Comparison of ENCODE assay signal across 25 cellular contexts in the genomic region with DNA sequence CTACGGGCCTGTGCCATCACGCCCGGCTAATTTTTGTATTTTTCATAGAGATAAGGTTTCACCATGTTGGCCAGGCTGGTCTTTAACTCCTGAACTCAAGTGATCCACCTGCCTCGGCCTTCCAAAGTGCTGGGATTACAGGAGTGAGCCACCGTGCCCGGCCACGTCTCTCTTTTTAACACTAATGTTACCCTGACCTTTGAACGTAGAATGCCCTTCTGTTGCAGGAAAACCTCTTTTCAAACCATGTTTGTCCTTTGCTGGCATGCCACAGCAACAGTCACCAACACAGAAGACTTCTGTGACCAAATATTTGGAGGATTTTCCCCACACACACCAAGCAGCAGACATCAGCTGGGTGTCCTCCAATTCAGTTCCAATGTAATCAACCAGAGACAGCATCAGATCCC. TPM values are rescaled to one million over a fixed set of nuclear protein-coding genes. Genes with fewer than 3 reads are reported as not detected.
A peak's percentile ranks its signal among the peaks of the same experiment; 100 is the strongest.
DNase-seq lines count a peak whose midpoint lies in the region; ATAC-seq, FAIRE-seq and TF ChIP-seq lines count a peak whose summit lies in the region.
"Had no signal": no experiment of that assay in that cellular context is flagged by ENCODE, and none has a peak within 500 bp of the region (broad histone marks: within the 10 kb centered on the region; RNA-seq: fewer than 3 reads in every experiment).

No MANE protein-coding gene starts in this region.

- peak; percentile 75 for FAIRE-seq in HepG2 (lab: Jason Lieb, UNC)
- FAIRE-seq: A204.1, G401.6 had no signal

- no peak overlapping the region for H3K23ac ChIP-seq in mesendoderm (ENCODE audit: low read length)

- no peak overlapping the region for H2BK15ac ChIP-seq in mesendoderm (replicated peaks; ENCODE audit: low read depth)

- no peak for DNase-seq in WTC11 (ENCODE audit: low spot score)
- DNase-seq in HepG2 (ENCODE audit: low spot score), result peak; percentile 83
- no peak for DNase-seq in osteocyte (ENCODE audit: extremely low spot score, unreplicated experiment)
- DNase-seq in mucosa of gallbladder (ENCODE audit: low spot score), result no peak
- DNase-seq in mesendoderm, result no peak
- DNase-seq: CD4-positive, alpha-beta T cell; H9; IMR-90; NCI-H1048; NCI-H1417; NCI-H1694; NCI-H2029 treated with DMSO at 0.1 percent for 48 hours; NCI-H446 treated with DMSO at 0.1 percent for 48 hours; NCI-H526; NCI-H82; PC-9; Right ventricle myocardium superior had no signal

- H3K4me2 ChIP-seq in HepG2 (ENCODE audit: low read depth, low read length), result peak overlapping the region; percentile 33
- no peak overlapping the region for H3K4me2 ChIP-seq in mesendoderm (ENCODE audit: low read length)
- H3K4me2 ChIP-seq: BLaER1 treated with 17β-estradiol and CSF1 and Interleukin-3, amounts not matched to agents 10 nM and 100 nM; GM23338; KMS-11; PC-9 had no signal

- no peak overlapping the region for H4K5ac ChIP-seq in mesendoderm (ENCODE audit: low read length)

- H3K4me3 Mint-ChIP-seq in WTC11 (no peak overlapping the region), osteocyte (ENCODE audit: unreplicated experiment) (no peak overlapping the region)
- H3K4me3 Mint-ChIP-seq: CD4-positive, alpha-beta T cell; GM23338; H9 had no signal

- no TSS peak for BruUV-seq in HepG2 (replicated peaks; lab: Mats Ljungman, UMichigan)

- peak overlapping the region in 1 of 3 experiments; percentile 22; a peak in 1 of 6 replicates for H3K4me3 ChIP-seq in HepG2 (replicated peaks in 1 of 3; ENCODE audit: insufficient read depth in 1 of 3, low read depth in 2 of 3, low read length in 3 of 3)
- no peak overlapping the region for H3K4me3 ChIP-seq in mesendoderm (ENCODE audit: low read length)
- H3K4me3 ChIP-seq: BLaER1 treated with 17β-estradiol and CSF1 and Interleukin-3, amounts not matched to agents 10 nM and 100 nM; GM23338; PC-9; SJSA1 had no signal

- H3K56ac ChIP-seq in mesendoderm (ENCODE audit: low read length), result no peak overlapping the region

- TF ChIP-seq CTCF in 22Rv1 (IDR thresholded peaks at IDR 0.05) (no peak), WTC11 (IDR thresholded peaks at IDR 0.05) (no peak), HepG2 (CRISPR knock-in tag; IDR thresholded peaks at IDR 0.05) (no peak), osteocyte (IDR thresholded peaks at IDR 0.05) (no peak)

- no peak overlapping the region for H2BK5ac ChIP-seq in mesendoderm (ENCODE audit: low read length)

- ATAC-seq in WTC11 (no peak), HepG2 (peak; percentile 18), HG02759 (IDR thresholded peaks at IDR 0.05; ENCODE audit: unreplicated experiment) (no peak)
- ATAC-seq: GM23338 had no signal

- H3K9ac ChIP-seq in HepG2 (ENCODE audit: insufficient read depth, low read depth, low read length) (peak overlapping the region; percentile 59), mesendoderm (ENCODE audit: low read length) (no peak overlapping the region)
- H3K9ac ChIP-seq: BLaER1 treated with 17β-estradiol and CSF1 and Interleukin-3, amounts not matched to agents 10 nM and 100 nM; KMS-11 had no signal

- no peak for TF ChIP-seq RAD21 in HepG2 (CRISPR knock-in tag; IDR thresholded peaks at IDR 0.05)

- 36% methylated on average over 8 of the region's 8 CpGs for WGBS in HepG2 (ENCODE audit: low lambda C conversion rate)
- WGBS in mesendoderm (ENCODE audit: extremely low coverage, insufficient coverage, low lambda C conversion rate), result no CpG with 5 or more reads among the region's 8 CpGs

- CTCF ChIA-PET in WTC11 (lab: Charles Lee) (no interaction called here), HepG2 (lab: Yijun Ruan, JAX; ENCODE audit: low intra/inter-chr PET ratio, low total read pairs) (no interaction called here)

- no peak overlapping the region for H3K18ac ChIP-seq in mesendoderm (ENCODE audit: low read length)

- TF ChIP-seq EP300 in HepG2 (IDR thresholded peaks at IDR 0.05; ENCODE audit: low read depth in 2 of 2, low read length in 2 of 2) (peak in 1 of 2 experiments; percentile 37; a peak in 2 of 4 replicates), HepG2 (CRISPR knock-in tag; IDR thresholded peaks at IDR 0.05; ENCODE audit: borderline replicate concordance) (no peak)

- 0 out of 2 replicates have a peak overlapping the region, but pooled peaks have one; percentile 8 for H3K27ac ChIP-seq in 22Rv1
- peak overlapping the region; percentile 83 for H3K27ac ChIP-seq in HepG2 (ENCODE audit: extremely low read length, insufficient read depth, low read length)
- H3K27ac ChIP-seq in mesendoderm (ENCODE audit: low read depth, low read length), result no peak overlapping the region
- H3K27ac ChIP-seq: BLaER1 treated with 17β-estradiol and CSF1 and Interleukin-3, amounts not matched to agents 10 nM and 100 nM; KMS-11; PC-9; SJSA1 had no signal

- no peak overlapping the region for H2AK5ac ChIP-seq in mesendoderm (ENCODE audit: low read length)

- no peaks in the 10 kb centered on the region for H3K27me3 ChIP-seq in HepG2 (ENCODE audit: control insufficient read depth in 1 of 2, insufficient read depth in 2 of 2, low read length in 2 of 2)
- no peaks in the 10 kb centered on the region for H3K27me3 ChIP-seq in mesendoderm (ENCODE audit: insufficient read depth, low read length, poor library complexity)
- H3K27me3 ChIP-seq: SJSA1 had no signal

- H3K9me3 Mint-ChIP-seq in WTC11 (no peaks in the 10 kb centered on the region), osteocyte (ENCODE audit: unreplicated experiment) (no peaks in the 10 kb centered on the region)
- H3K9me3 Mint-ChIP-seq: CD4-positive, alpha-beta T cell; GM23338; H9 had no signal

- peaks cover 8% of the 10 kb centered on the region; the same call in 1 of the 2 replicates for H3K36me3 Mint-ChIP-seq in WTC11
- H3K36me3 Mint-ChIP-seq in osteocyte (ENCODE audit: unreplicated experiment), result peaks cover 6% of the 10 kb centered on the region

- peaks cover 2% of the 10 kb centered on the region; the same call in 1 of the 2 replicates for H3K27me3 Mint-ChIP-seq in WTC11 (ENCODE audit: low read depth)
- H3K27me3 Mint-ChIP-seq in osteocyte (ENCODE audit: unreplicated experiment), result no peaks in the 10 kb centered on the region
- H3K27me3 Mint-ChIP-seq: CD4-positive, alpha-beta T cell had no signal

- H2AFZ ChIP-seq in HepG2 (ENCODE audit: low read length), result no peak overlapping the region
- H2AFZ ChIP-seq: GM23338, PC-9 had no signal

- peak in 1 of 2 experiments; percentile 58; a peak in 2 of 4 replicates for TF ChIP-seq POLR2A in HepG2 (IDR thresholded peaks at IDR 0.05; ENCODE audit: insufficient read depth in 1 of 2, low read depth in 2 of 2, low read length in 2 of 2)

- no peaks in the 10 kb centered on the region for H4K20me1 ChIP-seq in HepG2 (ENCODE audit: insufficient read depth, low read length)

- POLR2A ChIA-PET in WTC11 (lab: Charles Lee) (no interaction called here), HepG2 (lab: Yijun Ruan, JAX) (interaction anchor here (1.0 to 6.1 kb wide), 6 partner anchors 8 to 22 kb away, joined by 3 to 45 read pairs (median 12); a partner anchor contains a TSS)

- peaks cover 0 to 14% of the 10 kb centered on the region in 2 experiments; a peak in 3 of 5 replicates for H3K36me3 ChIP-seq in HepG2 (replicated peaks in 1 of 2; ENCODE audit: control insufficient read depth in 1 of 2, insufficient read depth in 2 of 2, low read length in 2 of 2)
- H3K36me3 ChIP-seq in mesendoderm (ENCODE audit: control insufficient read depth, insufficient read depth, low read length), result no peaks in the 10 kb centered on the region

- in situ Hi-C loops in HepG2 (cut with HindIII; ENCODE audit: extremely low pct_ligation_motif_present, low pct_unique_long_range_greater_than_20kb), result no loop called here

- H3K4me1 ChIP-seq in HepG2 (ENCODE audit: insufficient read depth, low read length), result peaks cover 69% of the 10 kb centered on the region
- H3K4me1 ChIP-seq in mesendoderm (ENCODE audit: control insufficient read depth, low read depth, low read length), result no peaks in the 10 kb centered on the region
- H3K4me1 ChIP-seq: SJSA1 had no signal

- no peaks in the 10 kb centered on the region for H3K9me3 ChIP-seq in HepG2 (ENCODE audit: low read length)
- H3K9me3 ChIP-seq: BLaER1 treated with 17β-estradiol and CSF1 and Interleukin-3, amounts not matched to agents 10 nM and 100 nM; SJSA1 had no signal

- no peak overlapping the region for H2BK120ac ChIP-seq in mesendoderm (ENCODE audit: low read depth, low read length)

- H3K4me1 Mint-ChIP-seq in WTC11, result peaks cover 12% of the 10 kb centered on the region
- no peaks in the 10 kb centered on the region for H3K4me1 Mint-ChIP-seq in osteocyte (ENCODE audit: unreplicated experiment)

- H3K4ac ChIP-seq in mesendoderm (ENCODE audit: low read depth, low read length), result no peak overlapping the region

- intact Hi-C loops in HepG2 (cut with micrococcal nuclease; ENCODE audit: unreplicated experiment), result no loop called here

- no peaks in the 10 kb centered on the region for H3K79me1 ChIP-seq in mesendoderm (ENCODE audit: low read length)

- no peak overlapping the region for H3K27ac Mint-ChIP-seq in WTC11
- peak overlapping the region; percentile 18 for H3K27ac Mint-ChIP-seq in osteocyte (ENCODE audit: unreplicated experiment)
- H3K27ac Mint-ChIP-seq: CD4-positive, alpha-beta T cell; GM23338 had no signal

- H3K79me2 ChIP-seq in HepG2 (ENCODE audit: insufficient read depth, low read length), result no peaks in the 10 kb centered on the region
- no peaks in the 10 kb centered on the region for H3K79me2 ChIP-seq in mesendoderm (ENCODE audit: control insufficient read depth, insufficient read depth, low read length)

- H4K8ac ChIP-seq in mesendoderm (ENCODE audit: low read depth, low read length), result no peak overlapping the region

RNA-seq across cellular contexts. Expression of a gene that starts 7.8 kb away (rescaled TPM):
- total RNA-seq in WTC11 (2021) (1.5 to 1.6 TPM (median 1.5 TPM) in 3 replicates), HepG2 (2016; rRNA removed; fragmentation: Illumina TruSeq; extraction: Trizol) (0.77 and 0.93 TPM in 2 replicates), osteocyte (1.2 and 1.4 TPM in 2 replicates), mucosa of gallbladder (2.4 TPM)
- 0.88 and 1.6 TPM in 2 replicates for total RNA-seq in HepG2 (2016; cell fraction: cytosol; rRNA removed; fragmentation: Illumina TruSeq; extraction: Trizol; ENCODE audit: low read depth)
- 1.00 and 1.1 TPM in 2 replicates for total RNA-seq in HepG2 (2016; cell fraction: insoluble cytoplasmic fraction; rRNA removed; fragmentation: Illumina TruSeq; extraction: Trizol)
- 0.71 and 0.90 TPM in 2 replicates for total RNA-seq in HepG2 (2016; cell fraction: membrane; rRNA removed; fragmentation: Illumina TruSeq; extraction: Trizol)
- total RNA-seq in HepG2 (2016; cell fraction: nucleus; rRNA removed; fragmentation: Illumina TruSeq; extraction: Trizol), result 0.53 and 1.1 TPM in 2 replicates
- polyA plus RNA-seq in HepG2 (2011; rRNA removed), result 0.34 and 0.54 TPM in 2 replicates
- polyA plus RNA-seq in HepG2 (2011; cell fraction: cytosol; rRNA removed), result 0.22 and 0.75 TPM in 2 replicates
- polyA plus RNA-seq in HepG2 (2011; cell fraction: nucleus; rRNA removed), result 2.1 and 2.9 TPM in 2 replicates
- 3.1 and 4.6 TPM in 2 replicates for polyA plus RNA-seq in HepG2 (2012)
- 0.66 and 0.93 TPM in 2 replicates for polyA plus RNA-seq in HepG2 (2016; cell fraction: cytosol; fragmentation: Illumina TruSeq; extraction: Trizol; ENCODE audit: low read depth)
- polyA plus RNA-seq in HepG2 (2016; cell fraction: insoluble cytoplasmic fraction; fragmentation: Illumina TruSeq; extraction: Trizol; ENCODE audit: low read depth), result 0.40 and 0.55 TPM in 2 replicates
- 0.49 TPM in 2 replicates for polyA plus RNA-seq in HepG2 (2016; cell fraction: membrane; fragmentation: Illumina TruSeq; extraction: Trizol; ENCODE audit: low read depth)
- polyA plus RNA-seq in HepG2 (2016; cell fraction: nucleus; fragmentation: Illumina TruSeq; extraction: Trizol; ENCODE audit: insufficient read depth, low read depth), result 1.3 and 1.4 TPM in 2 replicates
- 0.94 and 1.4 TPM in 2 replicates for polyA minus RNA-seq in HepG2 (2011; rRNA and poly(A)+ RNA removed; ENCODE audit: low replicate concordance)
- 0.62 and 0.89 TPM in 2 replicates for polyA minus RNA-seq in HepG2 (2011; cell fraction: cytosol; rRNA and poly(A)+ RNA removed)
- 1.2 and 1.3 TPM in 2 replicates for polyA minus RNA-seq in HepG2 (2011; cell fraction: nucleus; rRNA and poly(A)+ RNA removed)
- polyA plus RNA-seq in mesendoderm (2013, experiment 1 of 2), result 0.59 TPM
- polyA plus RNA-seq in mesendoderm (2013, experiment 2 of 2), result 0.67 TPM

RNA-seq across cellular contexts. Expression of a gene that starts 8.8 kb away (rescaled TPM):
- total RNA-seq in WTC11 (2021) (28.9 to 39.3 TPM (median 30.4 TPM) in 3 replicates), HepG2 (2016; rRNA removed; fragmentation: Illumina TruSeq; extraction: Trizol) (13.1 and 40.1 TPM in 2 replicates), osteocyte (86.5 and 96.6 TPM in 2 replicates), mucosa of gallbladder (51.1 TPM)
- total RNA-seq in HepG2 (2016; cell fraction: cytosol; rRNA removed; fragmentation: Illumina TruSeq; extraction: Trizol; ENCODE audit: low read depth), result 11.7 and 11.8 TPM in 2 replicates
- total RNA-seq in HepG2 (2016; cell fraction: insoluble cytoplasmic fraction; rRNA removed; fragmentation: Illumina TruSeq; extraction: Trizol), result 11.6 and 40.3 TPM in 2 replicates
- total RNA-seq in HepG2 (2016; cell fraction: membrane; rRNA removed; fragmentation: Illumina TruSeq; extraction: Trizol), result 16.4 and 17.9 TPM in 2 replicates
- 46.8 and 52.2 TPM in 2 replicates for total RNA-seq in HepG2 (2016; cell fraction: nucleus; rRNA removed; fragmentation: Illumina TruSeq; extraction: Trizol)
- 28.2 and 29.4 TPM in 2 replicates for polyA plus RNA-seq in HepG2 (2011; rRNA removed)
- 19.2 and 36.3 TPM in 2 replicates for polyA plus RNA-seq in HepG2 (2011; cell fraction: cytosol; rRNA removed)
- polyA plus RNA-seq in HepG2 (2011; cell fraction: nucleus; rRNA removed), result 76.6 and 98.9 TPM in 2 replicates
- 20.7 and 21.0 TPM in 2 replicates for polyA plus RNA-seq in HepG2 (2012)
- polyA plus RNA-seq in HepG2 (2016; cell fraction: cytosol; fragmentation: Illumina TruSeq; extraction: Trizol; ENCODE audit: low read depth), result 8.0 and 8.6 TPM in 2 replicates
- polyA plus RNA-seq in HepG2 (2016; cell fraction: insoluble cytoplasmic fraction; fragmentation: Illumina TruSeq; extraction: Trizol; ENCODE audit: low read depth), result 12.0 and 16.4 TPM in 2 replicates
- 11.8 and 12.2 TPM in 2 replicates for polyA plus RNA-seq in HepG2 (2016; cell fraction: membrane; fragmentation: Illumina TruSeq; extraction: Trizol; ENCODE audit: low read depth)
- 83.1 and 85.8 TPM in 2 replicates for polyA plus RNA-seq in HepG2 (2016; cell fraction: nucleus; fragmentation: Illumina TruSeq; extraction: Trizol; ENCODE audit: insufficient read depth, low read depth)
- polyA minus RNA-seq in HepG2 (2011; rRNA and poly(A)+ RNA removed; ENCODE audit: low replicate concordance), result 23.9 and 52.5 TPM in 2 replicates
- 17.1 and 17.5 TPM in 2 replicates for polyA minus RNA-seq in HepG2 (2011; cell fraction: cytosol; rRNA and poly(A)+ RNA removed)
- polyA minus RNA-seq in HepG2 (2011; cell fraction: nucleus; rRNA and poly(A)+ RNA removed), result 31.7 and 32.4 TPM in 2 replicates
- polyA plus RNA-seq in mesendoderm (2013, experiment 1 of 2), result 9.6 TPM
- 9.0 TPM for polyA plus RNA-seq in mesendoderm (2013, experiment 2 of 2)

RNA-seq across cellular contexts. Expression of a gene that starts 17.1 kb away (rescaled TPM):
- 106 to 131 TPM (median 113 TPM) in 3 replicates for total RNA-seq in WTC11 (2021)
- 90.7 and 115 TPM in 2 replicates for total RNA-seq in HepG2 (2016; rRNA removed; fragmentation: Illumina TruSeq; extraction: Trizol)
- total RNA-seq in HepG2 (2016; cell fraction: cytosol; rRNA removed; fragmentation: Illumina TruSeq; extraction: Trizol; ENCODE audit: low read depth), result 22.2 and 24.7 TPM in 2 replicates
- 99.1 and 105 TPM in 2 replicates for total RNA-seq in HepG2 (2016; cell fraction: insoluble cytoplasmic fraction; rRNA removed; fragmentation: Illumina TruSeq; extraction: Trizol)
- 64.5 and 68.5 TPM in 2 replicates for total RNA-seq in HepG2 (2016; cell fraction: membrane; rRNA removed; fragmentation: Illumina TruSeq; extraction: Trizol)
- total RNA-seq in HepG2 (2016; cell fraction: nucleus; rRNA removed; fragmentation: Illumina TruSeq; extraction: Trizol), result 102 and 126 TPM in 2 replicates
- 125 and 158 TPM in 2 replicates for polyA plus RNA-seq in HepG2 (2011; rRNA removed)
- 60.6 and 76.3 TPM in 2 replicates for polyA plus RNA-seq in HepG2 (2011; cell fraction: cytosol; rRNA removed)
- polyA plus RNA-seq in HepG2 (2011; cell fraction: nucleus; rRNA removed), result 464 and 551 TPM in 2 replicates
- polyA plus RNA-seq in HepG2 (2012), result 189 and 231 TPM in 2 replicates
- 24.2 and 25.6 TPM in 2 replicates for polyA plus RNA-seq in HepG2 (2016; cell fraction: cytosol; fragmentation: Illumina TruSeq; extraction: Trizol; ENCODE audit: low read depth)
- 120 and 149 TPM in 2 replicates for polyA plus RNA-seq in HepG2 (2016; cell fraction: insoluble cytoplasmic fraction; fragmentation: Illumina TruSeq; extraction: Trizol; ENCODE audit: low read depth)
- 59.9 and 61.3 TPM in 2 replicates for polyA plus RNA-seq in HepG2 (2016; cell fraction: membrane; fragmentation: Illumina TruSeq; extraction: Trizol; ENCODE audit: low read depth)
- polyA plus RNA-seq in HepG2 (2016; cell fraction: nucleus; fragmentation: Illumina TruSeq; extraction: Trizol; ENCODE audit: insufficient read depth, low read depth), result 256 and 260 TPM in 2 replicates
- polyA minus RNA-seq in HepG2 (2011; rRNA and poly(A)+ RNA removed; ENCODE audit: low replicate concordance), result 127 and 141 TPM in 2 replicates
- 69.1 and 69.4 TPM in 2 replicates for polyA minus RNA-seq in HepG2 (2011; cell fraction: cytosol; rRNA and poly(A)+ RNA removed)
- 69.1 and 80.1 TPM in 2 replicates for polyA minus RNA-seq in HepG2 (2011; cell fraction: nucleus; rRNA and poly(A)+ RNA removed)
- 51.7 and 62.7 TPM in 2 replicates for total RNA-seq in osteocyte
- total RNA-seq in mucosa of gallbladder, result 84.1 TPM
- polyA plus RNA-seq in mesendoderm (2013, experiment 1 of 2), result 113 TPM
- polyA plus RNA-seq in mesendoderm (2013, experiment 2 of 2), result 116 TPM

RNA-seq across cellular contexts. Expression of a gene that starts 22.0 kb away (rescaled TPM):
- total RNA-seq in WTC11 (2021) (26.9 to 34.9 TPM (median 30.1 TPM) in 3 replicates), HepG2 (2016; rRNA removed; fragmentation: Illumina TruSeq; extraction: Trizol) (38.9 and 40.2 TPM in 2 replicates), osteocyte (34.6 and 35.8 TPM in 2 replicates), mucosa of gallbladder (54.0 TPM)
- total RNA-seq in HepG2 (2016; cell fraction: cytosol; rRNA removed; fragmentation: Illumina TruSeq; extraction: Trizol; ENCODE audit: low read depth), result 28.0 and 30.5 TPM in 2 replicates
- total RNA-seq in HepG2 (2016; cell fraction: insoluble cytoplasmic fraction; rRNA removed; fragmentation: Illumina TruSeq; extraction: Trizol), result 37.2 and 39.5 TPM in 2 replicates
- total RNA-seq in HepG2 (2016; cell fraction: membrane; rRNA removed; fragmentation: Illumina TruSeq; extraction: Trizol), result 34.6 and 39.3 TPM in 2 replicates
- total RNA-seq in HepG2 (2016; cell fraction: nucleus; rRNA removed; fragmentation: Illumina TruSeq; extraction: Trizol), result 34.5 and 44.1 TPM in 2 replicates
- 74.4 and 85.4 TPM in 2 replicates for polyA plus RNA-seq in HepG2 (2011; rRNA removed)
- 53.2 and 55.1 TPM in 2 replicates for polyA plus RNA-seq in HepG2 (2011; cell fraction: cytosol; rRNA removed)
- polyA plus RNA-seq in HepG2 (2011; cell fraction: nucleus; rRNA removed), result 173 and 195 TPM in 2 replicates
- 41.9 and 49.7 TPM in 2 replicates for polyA plus RNA-seq in HepG2 (2012)
- polyA plus RNA-seq in HepG2 (2016; cell fraction: cytosol; fragmentation: Illumina TruSeq; extraction: Trizol; ENCODE audit: low read depth), result 14.9 and 18.6 TPM in 2 replicates
- 55.1 and 57.7 TPM in 2 replicates for polyA plus RNA-seq in HepG2 (2016; cell fraction: insoluble cytoplasmic fraction; fragmentation: Illumina TruSeq; extraction: Trizol; ENCODE audit: low read depth)
- 24.6 and 25.0 TPM in 2 replicates for polyA plus RNA-seq in HepG2 (2016; cell fraction: membrane; fragmentation: Illumina TruSeq; extraction: Trizol; ENCODE audit: low read depth)
- polyA plus RNA-seq in HepG2 (2016; cell fraction: nucleus; fragmentation: Illumina TruSeq; extraction: Trizol; ENCODE audit: insufficient read depth, low read depth), result 99.9 and 109 TPM in 2 replicates
- polyA minus RNA-seq in HepG2 (2011; rRNA and poly(A)+ RNA removed; ENCODE audit: low replicate concordance), result 81.6 and 104 TPM in 2 replicates
- 29.7 and 33.3 TPM in 2 replicates for polyA minus RNA-seq in HepG2 (2011; cell fraction: cytosol; rRNA and poly(A)+ RNA removed)
- 50.6 and 76.5 TPM in 2 replicates for polyA minus RNA-seq in HepG2 (2011; cell fraction: nucleus; rRNA and poly(A)+ RNA removed)
- 47.9 TPM for polyA plus RNA-seq in mesendoderm (2013, experiment 1 of 2)
- polyA plus RNA-seq in mesendoderm (2013, experiment 2 of 2), result 45.7 TPM

RNA-seq across cellular contexts. Expression of a gene that starts 32.6 kb away (rescaled TPM):
- total RNA-seq in WTC11 (2021) (20.1 to 23.3 TPM (median 21.6 TPM) in 3 replicates), HepG2 (2016; rRNA removed; fragmentation: Illumina TruSeq; extraction: Trizol) (20.1 and 22.4 TPM in 2 replicates), osteocyte (5.5 and 5.6 TPM in 2 replicates), mucosa of gallbladder (5.1 TPM)
- total RNA-seq in HepG2 (2016; cell fraction: cytosol; rRNA removed; fragmentation: Illumina TruSeq; extraction: Trizol; ENCODE audit: low read depth), result 25.7 and 27.1 TPM in 2 replicates
- total RNA-seq in HepG2 (2016; cell fraction: insoluble cytoplasmic fraction; rRNA removed; fragmentation: Illumina TruSeq; extraction: Trizol), result 19.5 and 23.7 TPM in 2 replicates
- 36.3 and 38.4 TPM in 2 replicates for total RNA-seq in HepG2 (2016; cell fraction: membrane; rRNA removed; fragmentation: Illumina TruSeq; extraction: Trizol)
- total RNA-seq in HepG2 (2016; cell fraction: nucleus; rRNA removed; fragmentation: Illumina TruSeq; extraction: Trizol), result 19.9 and 24.0 TPM in 2 replicates
- 5.5 and 6.5 TPM in 2 replicates for polyA plus RNA-seq in HepG2 (2011; rRNA removed)
- polyA plus RNA-seq in HepG2 (2011; cell fraction: cytosol; rRNA removed), result 3.1 and 3.3 TPM in 2 replicates
- polyA plus RNA-seq in HepG2 (2011; cell fraction: nucleus; rRNA removed), result 15.1 and 18.7 TPM in 2 replicates
- 6.5 and 8.5 TPM in 2 replicates for polyA plus RNA-seq in HepG2 (2012)
- 36.9 and 41.0 TPM in 2 replicates for polyA plus RNA-seq in HepG2 (2016; cell fraction: cytosol; fragmentation: Illumina TruSeq; extraction: Trizol; ENCODE audit: low read depth)
- polyA plus RNA-seq in HepG2 (2016; cell fraction: insoluble cytoplasmic fraction; fragmentation: Illumina TruSeq; extraction: Trizol; ENCODE audit: low read depth), result 31.0 and 31.1 TPM in 2 replicates
- polyA plus RNA-seq in HepG2 (2016; cell fraction: membrane; fragmentation: Illumina TruSeq; extraction: Trizol; ENCODE audit: low read depth), result 41.0 and 42.1 TPM in 2 replicates
- polyA plus RNA-seq in HepG2 (2016; cell fraction: nucleus; fragmentation: Illumina TruSeq; extraction: Trizol; ENCODE audit: insufficient read depth, low read depth), result 56.5 and 60.1 TPM in 2 replicates
- polyA minus RNA-seq in HepG2 (2011; rRNA and poly(A)+ RNA removed; ENCODE audit: low replicate concordance), result 2.7 and 15.4 TPM in 2 replicates
- 1.6 and 2.4 TPM in 2 replicates for polyA minus RNA-seq in HepG2 (2011; cell fraction: cytosol; rRNA and poly(A)+ RNA removed)
- polyA minus RNA-seq in HepG2 (2011; cell fraction: nucleus; rRNA and poly(A)+ RNA removed), result 9.1 and 9.4 TPM in 2 replicates
- 26.0 TPM for polyA plus RNA-seq in mesendoderm (2013, experiment 1 of 2)
- 26.0 TPM for polyA plus RNA-seq in mesendoderm (2013, experiment 2 of 2)
